Comparison of ENCODE assay signal across 13 cellular contexts in genomic region chr2:224849264-224849663, GRCh38.
DNase-seq lines count a peak whose midpoint lies in the region; ATAC-seq and TF ChIP-seq lines count a peak whose summit lies in the region.
"Had no signal": no experiment of that assay in that cellular context is flagged by ENCODE, and none has a peak within 500 bp of the region (broad histone marks: within the 10 kb centered on the region; RNA-seq: fewer than 3 reads in every experiment).

No MANE protein-coding gene starts in this region.

- H3K4me1 ChIP-seq in mesendoderm (ENCODE audit: control insufficient read depth, low read depth, low read length), result no peaks in the 10 kb centered on the region
- peaks cover 0 to 7% of the 10 kb centered on the region in 2 donors for H3K4me1 ChIP-seq in right atrium auricular region
- H3K4me1 ChIP-seq in right cardiac atrium (ENCODE audit: control insufficient read depth, insufficient read depth, low read length), result no peaks in the 10 kb centered on the region

- POLR2A ChIA-PET in HEK293T (lab: Yijun Ruan, JAX), result no interaction called here

- no peak overlapping the region for H2BK15ac ChIP-seq in mesendoderm (replicated peaks; ENCODE audit: low read depth)

- H3K4me3 ChIP-seq in mesendoderm (ENCODE audit: low read length), result no peak overlapping the region
- no peak overlapping the region for H3K4me3 ChIP-seq in right atrium auricular region
- H3K4me3 ChIP-seq in right cardiac atrium (ENCODE audit: low read length), result no peak overlapping the region

- no peak overlapping the region for H4K8ac ChIP-seq in mesendoderm (ENCODE audit: low read depth, low read length)

- H3K27ac Mint-ChIP-seq in activated T-helper 17 cell treated with anti-CD3 and anti-CD28 coated beads, Interleukin-2, amount 50 U/mL, for 72 hours, result peak overlapping the region; percentile 41
- H3K27ac Mint-ChIP-seq: immature natural killer cell, T-helper 17 cell had no signal

- no peak overlapping the region for H3K18ac ChIP-seq in mesendoderm (ENCODE audit: low read length)

- ATAC-seq in activated T-helper 17 cell treated with anti-CD3 and anti-CD28 coated beads, Interleukin-2, amount 50 U/mL, for 72 hours (replicated peaks), result peak; percentile 22
- ATAC-seq in right cardiac atrium, result no peak
- ATAC-seq: T-helper 17 cell had no signal

- H2AK5ac ChIP-seq in mesendoderm (ENCODE audit: low read length), result no peak overlapping the region

- no peaks in the 10 kb centered on the region for H3K9me3 Mint-ChIP-seq in activated T-helper 17 cell treated with anti-CD3 and anti-CD28 coated beads, Interleukin-2, amount 50 U/mL, for 72 hours
- H3K9me3 Mint-ChIP-seq: activated naive CD4-positive, alpha-beta T cell treated with anti-CD3 and anti-CD28 coated beads, Interleukin-2, amount 50 U/mL, for 72 hours; CD4-positive, alpha-beta memory T cell; immature natural killer cell had no signal

- no peak overlapping the region for H3K4me3 Mint-ChIP-seq in activated T-helper 17 cell treated with anti-CD3 and anti-CD28 coated beads, Interleukin-2, amount 50 U/mL, for 72 hours
- H3K4me3 Mint-ChIP-seq: CD4-positive, alpha-beta memory T cell; immature natural killer cell; T-helper 17 cell had no signal

- H3K36me3 Mint-ChIP-seq in activated T-helper 17 cell treated with anti-CD3 and anti-CD28 coated beads, Interleukin-2, amount 50 U/mL, for 72 hours (ENCODE audit: low read depth), result peaks cover 100% of the 10 kb centered on the region

- H3K4ac ChIP-seq in mesendoderm (ENCODE audit: low read depth, low read length), result no peak overlapping the region

- no peaks in the 10 kb centered on the region for H3K79me1 ChIP-seq in mesendoderm (ENCODE audit: low read length)

- H3K23ac ChIP-seq in mesendoderm (ENCODE audit: low read length), result no peak overlapping the region

- H3K79me2 ChIP-seq in mesendoderm (ENCODE audit: control insufficient read depth, insufficient read depth, low read length), result no peaks in the 10 kb centered on the region

- no peak overlapping the region for H3K4me2 ChIP-seq in mesendoderm (ENCODE audit: low read length)

- H3K36me3 ChIP-seq in mesendoderm (ENCODE audit: control insufficient read depth, insufficient read depth, low read length) (no peaks in the 10 kb centered on the region), right atrium auricular region (no peaks in the 10 kb centered on the region)

- no peak overlapping the region for H2BK5ac ChIP-seq in mesendoderm (ENCODE audit: low read length)

- no peaks in the 10 kb centered on the region for H3K27me3 Mint-ChIP-seq in activated T-helper 17 cell treated with anti-CD3 and anti-CD28 coated beads, Interleukin-2, amount 50 U/mL, for 72 hours
- H3K27me3 Mint-ChIP-seq: CD4-positive, alpha-beta memory T cell; T-helper 17 cell had no signal

- H3K27me3 ChIP-seq in mesendoderm (ENCODE audit: insufficient read depth, low read length, poor library complexity), result no peaks in the 10 kb centered on the region
- H3K27me3 ChIP-seq in right atrium auricular region, result no peaks in the 10 kb centered on the region
- no peaks in the 10 kb centered on the region for H3K27me3 ChIP-seq in right cardiac atrium (ENCODE audit: control insufficient read depth, insufficient read depth)

- H2BK120ac ChIP-seq in mesendoderm (ENCODE audit: low read depth, low read length), result no peak overlapping the region

- DNase-seq in HEK293T (ENCODE audit: extremely low spot score) (peak; percentile 40), mesendoderm (peak; percentile 33), right atrium auricular region (ENCODE audit: low spot score) (no peak), MV-4-11 (lab: John Stamatoyannopoulos, UW) (no peak), right cardiac atrium (no peak)
- DNase-seq: CD4-positive, alpha-beta memory T cell; GOT3; immature natural killer cell; retina; T-helper 17 cell had no signal

- H3K4me1 Mint-ChIP-seq in activated T-helper 17 cell treated with anti-CD3 and anti-CD28 coated beads, Interleukin-2, amount 50 U/mL, for 72 hours, result peaks cover 12% of the 10 kb centered on the region
- H3K4me1 Mint-ChIP-seq: immature natural killer cell had no signal

- WGBS in mesendoderm (ENCODE audit: extremely low coverage, insufficient coverage, low lambda C conversion rate), result no CpG with 5 or more reads among the region's 6 CpGs
- WGBS in right cardiac atrium, result 78% methylated on average over 6 of the region's 6 CpGs

- H4K5ac ChIP-seq in mesendoderm (ENCODE audit: low read length), result no peak overlapping the region

- no peak overlapping the region for H3K9ac ChIP-seq in mesendoderm (ENCODE audit: low read length)

- TF ChIP-seq CTCF in GM12873 (IDR thresholded peaks at IDR 0.05; ENCODE audit: insufficient read depth, low read depth, low read length, missing control alignments) (peak; percentile 57), right atrium auricular region (IDR thresholded peaks at IDR 0.05) (no peak)

- H3K9me3 ChIP-seq in right atrium auricular region (no peaks in the 10 kb centered on the region), right cardiac atrium (ENCODE audit: control insufficient read depth, low read length) (no peaks in the 10 kb centered on the region)

- CTCF ChIA-PET in HEK293T (lab: Yijun Ruan, JAX), result interaction anchor here (0.8 to 1.5 kb wide), 3 partner anchors 8 to 153 kb away, joined by 3 read pairs; no protein-coding TSS in a partner anchor

- H3K56ac ChIP-seq in mesendoderm (ENCODE audit: low read length), result no peak overlapping the region

- H3K27ac ChIP-seq in mesendoderm (ENCODE audit: low read depth, low read length), result no peak overlapping the region
- no peak overlapping the region for H3K27ac ChIP-seq in right atrium auricular region
- H3K27ac ChIP-seq in right cardiac atrium (ENCODE audit: low read length), result no peak overlapping the region

- intact Hi-C loops in right cardiac atrium (cut with DNase I), result no loop called here

TF ChIP-seq in HEK293T, 16 proteins besides CTCF, POLR2A, EP300 and RAD21:
- TF ChIP-seq NFRKB (IDR thresholded peaks at IDR 0.05) (no peak), ARNT (IDR thresholded peaks at IDR 0.05) (no peak), PKNOX1 (IDR thresholded peaks at IDR 0.05) (no peak), ELF4 (IDR thresholded peaks at IDR 0.05) (no peak), FOXK2 (IDR thresholded peaks at IDR 0.05) (no peak), CTBP1 (IDR thresholded peaks at IDR 0.05; ENCODE audit: borderline replicate concordance) (no peak), SP1 (IDR thresholded peaks at IDR 0.05) (no peak), FOXM1 (IDR thresholded peaks at IDR 0.05; ENCODE audit: borderline replicate concordance) (no peak), TARDBP (IDR thresholded peaks at IDR 0.05) (no peak), LEF1 (IDR thresholded peaks at IDR 0.05; ENCODE audit: borderline replicate concordance) (no peak), L3MBTL2 (conservative IDR thresholded peaks at IDR 0.05) (no peak), HDGF (IDR thresholded peaks at IDR 0.05; ENCODE audit: borderline replicate concordance) (no peak)

Comparison
In these comparisons a context has a peak if more than half of its experiments do, and no peak if none do; other contexts are left out.
1. DNase-seq: peak in HEK293T (single experiment) and mesendoderm (single experiment); none in right atrium auricular region (single experiment), MV-4-11 (single experiment) and right cardiac atrium (0 of 3).